In the genomic region with DNA sequence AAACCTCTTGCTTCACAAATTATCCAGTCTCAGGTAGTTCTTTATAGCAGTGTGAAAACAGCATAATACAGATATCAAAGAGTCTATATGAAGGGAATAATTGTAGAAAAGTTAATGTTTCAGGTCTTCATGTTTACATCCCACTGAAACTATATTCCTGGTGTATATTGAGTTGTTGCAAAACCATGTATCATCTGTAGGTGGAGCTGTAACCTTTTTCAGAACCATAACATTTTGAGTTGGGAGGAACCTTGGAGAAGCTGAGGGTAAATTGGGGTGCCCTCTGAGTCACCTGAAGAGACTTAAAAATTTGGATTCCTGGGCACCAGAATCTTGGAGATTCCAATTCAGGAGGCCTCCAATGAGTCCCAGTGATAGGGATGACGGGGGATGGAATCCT, we compare ENCODE assay signal across 1 cellular context.
TF ChIP-seq lines count a peak whose summit lies in the region.

No MANE protein-coding gene starts in this region.

TF ChIP-seq in WTC11, 78 proteins besides CTCF, POLR2A, EP300 and RAD21 (continued from another document):
- TF ChIP-seq, protein P1, sequence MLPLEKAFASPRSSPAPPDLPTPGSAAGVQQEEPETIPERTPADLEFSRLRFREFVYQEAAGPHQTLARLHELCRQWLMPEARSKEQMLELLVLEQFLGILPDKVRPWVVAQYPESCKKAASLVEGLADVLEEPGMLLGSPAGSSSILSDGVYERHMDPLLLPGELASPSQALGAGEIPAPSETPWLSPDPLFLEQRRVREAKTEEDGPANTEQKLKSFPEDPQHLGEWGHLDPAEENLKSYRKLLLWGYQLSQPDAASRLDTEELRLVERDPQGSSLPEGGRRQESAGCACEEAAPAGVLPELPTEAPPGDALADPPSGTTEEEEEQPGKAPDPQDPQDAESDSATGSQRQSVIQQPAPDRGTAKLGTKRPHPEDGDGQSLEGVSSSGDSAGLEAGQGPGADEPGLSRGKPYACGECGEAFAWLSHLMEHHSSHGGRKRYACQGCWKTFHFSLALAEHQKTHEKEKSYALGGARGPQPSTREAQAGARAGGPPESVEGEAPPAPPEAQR (CRISPR knock-in tag; IDR thresholded peaks at IDR 0.05): no peak
- TF ChIP-seq, protein P2, sequence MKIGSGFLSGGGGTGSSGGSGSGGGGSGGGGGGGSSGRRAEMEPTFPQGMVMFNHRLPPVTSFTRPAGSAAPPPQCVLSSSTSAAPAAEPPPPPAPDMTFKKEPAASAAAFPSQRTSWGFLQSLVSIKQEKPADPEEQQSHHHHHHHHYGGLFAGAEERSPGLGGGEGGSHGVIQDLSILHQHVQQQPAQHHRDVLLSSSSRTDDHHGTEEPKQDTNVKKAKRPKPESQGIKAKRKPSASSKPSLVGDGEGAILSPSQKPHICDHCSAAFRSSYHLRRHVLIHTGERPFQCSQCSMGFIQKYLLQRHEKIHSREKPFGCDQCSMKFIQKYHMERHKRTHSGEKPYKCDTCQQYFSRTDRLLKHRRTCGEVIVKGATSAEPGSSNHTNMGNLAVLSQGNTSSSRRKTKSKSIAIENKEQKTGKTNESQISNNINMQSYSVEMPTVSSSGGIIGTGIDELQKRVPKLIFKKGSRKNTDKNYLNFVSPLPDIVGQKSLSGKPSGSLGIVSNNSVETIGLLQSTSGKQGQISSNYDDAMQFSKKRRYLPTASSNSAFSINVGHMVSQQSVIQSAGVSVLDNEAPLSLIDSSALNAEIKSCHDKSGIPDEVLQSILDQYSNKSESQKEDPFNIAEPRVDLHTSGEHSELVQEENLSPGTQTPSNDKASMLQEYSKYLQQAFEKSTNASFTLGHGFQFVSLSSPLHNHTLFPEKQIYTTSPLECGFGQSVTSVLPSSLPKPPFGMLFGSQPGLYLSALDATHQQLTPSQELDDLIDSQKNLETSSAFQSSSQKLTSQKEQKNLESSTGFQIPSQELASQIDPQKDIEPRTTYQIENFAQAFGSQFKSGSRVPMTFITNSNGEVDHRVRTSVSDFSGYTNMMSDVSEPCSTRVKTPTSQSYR (CRISPR knock-in tag; IDR thresholded peaks at IDR 0.05): no peak
- TF ChIP-seq MXD4 (CRISPR knock-in tag; IDR thresholded peaks at IDR 0.05; ENCODE audit: borderline replicate concordance) (no peak), ZNF232 (CRISPR knock-in tag; IDR thresholded peaks at IDR 0.05) (no peak), ZNF121 (CRISPR knock-in tag; IDR thresholded peaks at IDR 0.05) (no peak)
TF ChIP-seq in WTC11: peak in this region for 0.
